In the genomic region with DNA sequence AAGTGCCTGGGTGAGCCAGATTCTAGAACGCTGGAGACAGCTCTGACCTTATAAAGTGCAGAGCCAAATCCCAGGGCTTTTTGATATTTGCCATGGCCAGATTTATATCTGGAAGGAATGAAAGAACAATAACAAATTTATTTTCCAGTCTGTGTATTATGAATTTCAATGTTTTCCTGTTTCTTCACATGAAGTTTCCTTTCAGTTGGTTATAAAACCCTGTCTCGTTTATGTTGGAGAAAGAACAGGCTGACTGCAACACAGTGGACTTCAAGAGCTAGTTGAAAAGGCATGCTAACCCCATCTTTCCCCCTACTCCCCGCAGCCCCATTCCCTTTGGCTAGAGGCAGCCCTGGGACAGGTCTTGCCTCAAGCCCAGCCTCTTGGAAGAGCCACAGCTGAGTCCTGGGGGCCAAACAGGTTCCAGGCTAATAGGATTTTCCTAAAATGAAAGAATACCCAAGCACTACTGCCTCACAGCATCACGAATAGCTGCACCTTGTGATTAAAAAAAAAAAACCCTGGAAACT, we compare ENCODE assay signal across 12 cellular contexts. TPM values are rescaled to one million over a fixed set of nuclear protein-coding genes. Genes with fewer than 3 reads are reported as not detected.
DNase-seq lines count a peak whose midpoint lies in the region; ATAC-seq and TF ChIP-seq lines count a peak whose summit lies in the region.
"Had no signal": no experiment of that assay in that cellular context is flagged by ENCODE, and none has a peak within 500 bp of the region (broad histone marks: within the 10 kb centered on the region; RNA-seq: fewer than 3 reads in every experiment).

No MANE protein-coding gene starts in this region.

- H3K36me3 Mint-ChIP-seq in naive thymus-derived CD8-positive, alpha-beta T cell: no peaks in the 10 kb centered on the region
- H3K36me3 Mint-ChIP-seq: memory B cell had no signal

- peaks cover 0 to 45% (median 12%) of the 10 kb centered on the region in 4 donors for H3K4me1 ChIP-seq in sigmoid colon

- intact Hi-C loops in sigmoid colon (cut with DNase I): loop anchor here (5.0 kb wide), 2 partner anchors 44 to 51 kb away; no protein-coding TSS in a partner anchor

- H3K4me3 ChIP-seq in AG04450 (ENCODE audit: low read depth, low read length): peak overlapping the region; percentile 78
- peak overlapping the region; percentile 50 for H3K4me3 ChIP-seq in astrocyte of the spinal cord (ENCODE audit: low read depth, low read length)
- peak overlapping the region; percentile 43 to 63 (median 58) for H3K4me3 ChIP-seq in sigmoid colon

- ATAC-seq in naive thymus-derived CD8-positive, alpha-beta T cell: no peak
- ATAC-seq in GM18858 (IDR thresholded peaks at IDR 0.05; ENCODE audit: unreplicated experiment): no peak
- ATAC-seq: PC-3 had no signal

- H3K27ac ChIP-seq in AG04450 (ENCODE audit: low read depth, low read length) (no peak overlapping the region), sigmoid colon (peak overlapping the region; percentile 66 to 87 (median 75))

- no peaks in the 10 kb centered on the region for H3K9me3 ChIP-seq in AG04450 (ENCODE audit: control insufficient read depth, insufficient read depth, low read length)
- H3K9me3 ChIP-seq in sigmoid colon: no peaks in the 10 kb centered on the region

- H3K36me3 ChIP-seq in sigmoid colon: peaks cover 0 to 10% (median 3%) of the 10 kb centered on the region in 4 donors

- peaks cover 9 to 28% (median 20%) of the 10 kb centered on the region in 5 donors for H3K27me3 Mint-ChIP-seq in naive thymus-derived CD8-positive, alpha-beta T cell

- TF ChIP-seq CTCF in AG04450 (IDR thresholded peaks at IDR 0.05; ENCODE audit: low read depth, low read length) (no peak), astrocyte of the spinal cord (IDR thresholded peaks at IDR 0.05; ENCODE audit: low read depth, low read length) (no peak), sigmoid colon (IDR thresholded peaks at IDR 0.05) (no peak)

- POLR2A ChIA-PET in AG04450 (lab: Yijun Ruan, JAX): interaction anchor here (0.6 to 3.7 kb wide), 9 partner anchors 13 to 444 kb away, joined by 3 to 22 read pairs (median 4); a partner anchor contains a TSS
- POLR2A ChIA-PET in naive thymus-derived CD8-positive, alpha-beta T cell (lab: Charles Lee): no interaction called here

- peaks cover 13 to 26% (median 19%) of the 10 kb centered on the region in 4 donors for H3K4me1 Mint-ChIP-seq in naive thymus-derived CD8-positive, alpha-beta T cell

- DNase-seq in AG04450 (ENCODE audit: low read depth, low spot score): no peak
- no peak for DNase-seq in astrocyte of the spinal cord (ENCODE audit: low read depth, low spot score)
- peak; percentile 30 for DNase-seq in islet precursor cell
- no peak for DNase-seq in sigmoid colon
- DNase-seq in GM19240 (ENCODE audit: insufficient read length, low spot score): no peak
- no peak for DNase-seq in naive thymus-derived CD8-positive, alpha-beta T cell
- no peak for DNase-seq in ecto neural progenitor cell (ENCODE audit: low spot score)
- DNase-seq: activated gamma-delta T cell, PC-3 had no signal

- H3K9me3 Mint-ChIP-seq in naive thymus-derived CD8-positive, alpha-beta T cell: peaks cover 0 to 1% (median 0%) of the 10 kb centered on the region in 9 donors
- H3K9me3 Mint-ChIP-seq: memory B cell had no signal

- in situ Hi-C loops in astrocyte of the spinal cord (cut with HindIII; ENCODE audit: low sequenced_read_pairs): no loop called here

- WGBS in sigmoid colon, 2 donors: 44 to 54% methylated on average over 4 of the region's 4 CpGs

- peak overlapping the region in 5 of 10 donors; percentile 20 to 89 (median 26) for H3K4me3 Mint-ChIP-seq in naive thymus-derived CD8-positive, alpha-beta T cell
- H3K4me3 Mint-ChIP-seq: memory B cell had no signal

- no peak for TF ChIP-seq POLR2A in sigmoid colon (IDR thresholded peaks at IDR 0.05)

- no peak for TF ChIP-seq EP300 in sigmoid colon (IDR thresholded peaks at IDR 0.05)

- CTCF ChIA-PET in AG04450 (lab: Charles Lee): interaction anchor here (1.6 to 3.3 kb wide), 4 partner anchors 51 to 741 kb away, joined by 3 to 51 read pairs (median 6); a partner anchor contains a TSS

- no peak overlapping the region for H3K27ac Mint-ChIP-seq in naive thymus-derived CD8-positive, alpha-beta T cell
- H3K27ac Mint-ChIP-seq: B cell, memory B cell had no signal

- no peaks in the 10 kb centered on the region for H3K27me3 ChIP-seq in AG04450 (ENCODE audit: control insufficient read depth, insufficient read depth, low read length)
- no peaks in the 10 kb centered on the region for H3K27me3 ChIP-seq in sigmoid colon

RNA-seq across cellular contexts. Expression of a gene that starts 1.7 kb away (rescaled TPM):
- polyA plus RNA-seq in AG04450 (2011; rRNA removed) (116 and 176 TPM in 2 replicates), sigmoid colon (10 to 100 TPM in 2 of 3 donors, 1 to 10 TPM in 1; 3.0 to 25.8 (median 19.5) TPM)
- polyA minus RNA-seq in AG04450 (2011; rRNA and poly(A)+ RNA removed): 53.3 and 54.4 TPM in 2 replicates
- total RNA-seq in sigmoid colon: 100 to 1,000 TPM in 2 of 4 donors, 10 to 100 TPM in 2; 91.8 to 253 (median 103) TPM
- 1 to 10 TPM; 7.2 to 8.1 TPM for total RNA-seq in naive thymus-derived CD8-positive, alpha-beta T cell
- 10 to 100 TPM; 21.2 to 37.7 (median 25.3) TPM for polyA plus RNA-seq in naive thymus-derived CD8-positive, alpha-beta T cell
